Comparison of ENCODE assay signal across 8 cellular contexts in genomic region chr1:210231846-210232523, GRCh38. TPM values are rescaled to one million over a fixed set of nuclear protein-coding genes. Genes with fewer than 3 reads are reported as not detected.
A peak's percentile ranks its signal among the peaks of the same experiment; 100 is the strongest.
DNase-seq lines count a peak whose midpoint lies in the region; ATAC-seq, FAIRE-seq and TF ChIP-seq lines count a peak whose summit lies in the region.

No MANE protein-coding gene starts in this region.

- H3K27ac ChIP-seq in esophagus squamous epithelium: peak overlapping the region; percentile 84 to 92 (median 89)
- H3K27ac ChIP-seq in pancreas: no peak overlapping the region

- H3K4me1 ChIP-seq in NT2/D1 (ENCODE audit: insufficient read depth, insufficient read length) (peaks cover 2% of the 10 kb centered on the region), esophagus squamous epithelium (peaks cover 11 to 49% (median 22%) of the 10 kb centered on the region in 3 donors), pancreas (no peaks in the 10 kb centered on the region)

- intact Hi-C loops in esophagus squamous epithelium (cut with DNase I) (no loop called here), pancreas (cut with DNase I) (no loop called here)

- H3K9me3 ChIP-seq in NT2/D1 (ENCODE audit: insufficient read depth, low read length) (no peaks in the 10 kb centered on the region), esophagus squamous epithelium (no peaks in the 10 kb centered on the region), pancreas (no peaks in the 10 kb centered on the region)

- 1 to 8% methylated on average over 6 to 19 of the region's 22 CpGs for WGBS in esophagus squamous epithelium, 2 donors
- 3 to 7% methylated on average over 22 of the region's 22 CpGs for WGBS in pancreas, 2 donors

- H3K36me3 ChIP-seq in NT2/D1 (ENCODE audit: insufficient read depth, insufficient read length, low read length): peaks cover 10% of the 10 kb centered on the region
- H3K36me3 ChIP-seq in esophagus squamous epithelium: no peaks in the 10 kb centered on the region
- no peaks in the 10 kb centered on the region for H3K36me3 ChIP-seq in pancreas

- H3K27me3 ChIP-seq in NT2/D1 (ENCODE audit: insufficient read depth, insufficient read length): no peaks in the 10 kb centered on the region
- peaks cover 0 to 49% (median 0%) of the 10 kb centered on the region in 4 donors for H3K27me3 ChIP-seq in esophagus squamous epithelium
- peaks cover 0 to 5% (median 0%) of the 10 kb centered on the region in 4 donors for H3K27me3 ChIP-seq in pancreas

- H3K9ac ChIP-seq in NT2/D1 (ENCODE audit: insufficient read length, low read depth): peak overlapping the region; percentile 46

- ATAC-seq in pancreas (no peak), GM21786 (IDR thresholded peaks at IDR 0.05; ENCODE audit: unreplicated experiment) (no peak), GM21367 (IDR thresholded peaks at IDR 0.05; ENCODE audit: unreplicated experiment) (no peak)

- TF ChIP-seq CTCF in esophagus squamous epithelium (IDR thresholded peaks at IDR 0.05): no peak
- no peak for TF ChIP-seq CTCF in pancreas (IDR thresholded peaks at IDR 0.05)

- FAIRE-seq in pancreas (lab: Jason Lieb, UNC): no peak

- H3K4me3 ChIP-seq in NT2/D1 (ENCODE audit: insufficient read length, low read depth): peak overlapping the region; percentile 36
- H3K4me3 ChIP-seq in esophagus squamous epithelium: peak overlapping the region; percentile 71 to 91 (median 85)
- H3K4me3 ChIP-seq in pancreas: peak overlapping the region in 3 of 4 donors; percentile 26 to 56 (median 49)

- TF ChIP-seq POLR2A in esophagus squamous epithelium (IDR thresholded peaks at IDR 0.05): no peak

- peak; percentile 48 for DNase-seq in D341Med (ENCODE audit: low spot score)
- no peak for DNase-seq in NT2/D1 (ENCODE audit: low read depth, low spot score)
- DNase-seq in esophagus squamous epithelium (lab: John Stamatoyannopoulos, UW): no peak
- DNase-seq in pancreas: no peak
- no peak for DNase-seq in SIG-M5 (lab: John Stamatoyannopoulos, UW)
- DNase-seq in Ammon's horn (ENCODE audit: low spot score): no peak

RNA-seq across cellular contexts. Expression of gene SERTAD4, which starts 0.6 kb away (rescaled TPM):
- total RNA-seq in esophagus squamous epithelium: 10 to 100 TPM in 2 of 4 donors, 1 to 10 TPM in 2; 6.9 to 16.8 (median 11.5) TPM
- total RNA-seq in pancreas: under 1 TPM; 0.14 to 0.97 (median 0.26) TPM
- polyA plus RNA-seq in pancreas: under 1 TPM; 0.16 to 0.34 TPM

Comparison
In these comparisons a context has a peak if more than half of its experiments do, and no peak if none do; other contexts are left out.
1. H3K27ac ChIP-seq: peak in esophagus squamous epithelium (4 of 4); none in pancreas (0 of 4).
2. RNA of gene SERTAD4, which starts 0.6 kb away (total RNA-seq): 6.9 to 16.8 TPM in esophagus squamous epithelium; 0.14 to 0.97 TPM in pancreas; every median in the first group is over 4 times any median in the second.
3. Peak in every context shown above with its lines, with median percentiles within 50 percentile points of each other: H3K4me3 ChIP-seq.